In genomic region chr9:10903969-10904368, GRCh38 we compare ENCODE assay signal across 26 cellular contexts.
"Had no signal": no experiment of that assay in that cellular context is flagged by ENCODE, and none has a peak within 500 bp of the region (broad histone marks: within the 10 kb centered on the region; RNA-seq: fewer than 3 reads in every experiment).

No MANE protein-coding gene starts in this region.

- H3K4me3 ChIP-seq: left lung, lower lobe of right lung, mucosa of descending colon, skin epidermis, suprapubic skin, tibial artery, upper lobe of right lung had no signal

- FAIRE-seq: astrocyte, islet of Langerhans had no signal

- H3K36me3 ChIP-seq: left lung, lower lobe of right lung, suprapubic skin, tibial artery, upper lobe of right lung had no signal

- H3K27me3 ChIP-seq: left lung, suprapubic skin, tibial artery, upper lobe of right lung had no signal

- H3K4me1 ChIP-seq: left lung, lower lobe of right lung, suprapubic skin, tibial artery, upper lobe of right lung had no signal

- DNase-seq: activated CD4-positive, alpha-beta memory T cell treated with anti-CD3 and anti-CD28 coated beads for 36 hours; activated CD4-positive, alpha-beta T cell treated with anti-CD3 and anti-CD28 coated beads, Interleukin-2, amount 10 ng/mL, durations not matched to agents 24 days and 14 days; activated CD4-positive, CD25-positive, alpha-beta regulatory T cell treated with anti-CD3 and anti-CD28 coated beads, Interleukin-2, amount 50 U/mL, for 72 hours; activated CD8-positive, alpha-beta memory T cell treated with anti-CD3 and anti-CD28 coated beads, Interleukin-2, amount 50 U/mL, for 4 hours; activated effector memory CD4-positive, alpha-beta T cell treated with anti-CD3 and anti-CD28 coated beads, Interleukin-2, amount 50 U/mL, for 16 hours; activated naive CD4-positive, alpha-beta T cell treated with anti-CD3 and anti-CD28 coated beads, Interleukin-2, amount 10 ng/mL, durations not matched to agents 7 days and 5 days; activated naive CD8-positive, alpha-beta T cell treated with anti-CD3 and anti-CD28 coated beads, Interleukin-2, amount 10 ng/mL, durations not matched to agents 7 days and 5 days; activated T-cell treated with anti-CD3 and anti-CD28 coated beads, Interleukin-2, amount 50 U/mL, for 1 hour; amniotic stem cell; caudate nucleus; foreskin fibroblast; left lung; lower lobe of right lung; mesendoderm; mucosa of descending colon; posterior cingulate gyrus; stimulated activated CD4-positive, alpha-beta T cell treated with anti-CD3 and anti-CD28 coated beads, Interleukin-4, amount 100 ng/mL, for 4 hours; stimulated activated CD8-positive, alpha-beta memory T cell treated with anti-CD3 and anti-CD28 coated beads, Interleukin-4, amount 100 ng/mL, for 48 hours; stimulated activated naive B cell treated with anti-CD40 and anti-IgM and Interleukin-4, amounts not matched to agents 10 μg/mL and 1 μg/mL and 100 μg/mL, for 72 hours; T-helper 1 cell; tibial artery; upper lobe of right lung had no signal

- H3K9me3 ChIP-seq: lower lobe of right lung, tibial artery, upper lobe of right lung had no signal

- H3K27ac ChIP-seq: left lung, lower lobe of right lung, skin epidermis, suprapubic skin, tibial artery, upper lobe of right lung had no signal
